22 cellular contexts compared by ENCODE assay signal in genomic region chr2:126679314-126679713, GRCh38.
"Had no signal": no experiment of that assay in that cellular context is flagged by ENCODE, and none has a peak within 500 bp of the region (broad histone marks: within the 10 kb centered on the region; RNA-seq: fewer than 3 reads in every experiment).

No MANE protein-coding gene starts in this region.

- H3K27me3 Mint-ChIP-seq: activated B cell treated with CpG ODN at 0.5 μM for 24 hours; activated CD8-positive, alpha-beta memory T cell treated with anti-CD3 and anti-CD28 coated beads, Interleukin-2, amount 10 ng/mL, durations not matched to agents 7 days and 5 days; activated CD8-positive, alpha-beta T cell treated with anti-CD3 and anti-CD28 coated beads for 36 hours had no signal

- H3K27me3 ChIP-seq: adrenal gland, body of pancreas, colonic mucosa, gastroesophageal sphincter, hepatocyte, right lobe of liver, tibial nerve had no signal

- H3K4me1 Mint-ChIP-seq: nephron had no signal

- H3K4me3 ChIP-seq: adrenal gland, body of pancreas, colonic mucosa, gastroesophageal sphincter, hepatocyte, left ventricle myocardium inferior, lung, right lobe of liver, tibial nerve had no signal

- H3K4me3 Mint-ChIP-seq: activated B cell treated with CpG ODN at 0.5 μM for 24 hours; activated CD8-positive, alpha-beta memory T cell treated with anti-CD3 and anti-CD28 coated beads, Interleukin-2, amount 10 ng/mL, durations not matched to agents 7 days and 5 days; activated CD8-positive, alpha-beta T cell treated with anti-CD3 and anti-CD28 coated beads for 36 hours; nephron had no signal

- H3K27ac ChIP-seq: adrenal gland, body of pancreas, colonic mucosa, hepatocyte, right lobe of liver, tibial nerve had no signal

- DNase-seq: activated B cell treated with CpG ODN at 0.5 μM for 24 hours; activated CD8-positive, alpha-beta memory T cell treated with anti-CD3 and anti-CD28 coated beads, Interleukin-2, amount 10 ng/mL, durations not matched to agents 7 days and 5 days; activated CD8-positive, alpha-beta T cell treated with anti-CD3 and anti-CD28 coated beads for 36 hours; activated effector memory CD4-positive, alpha-beta T cell treated with anti-CD3 and anti-CD28 coated beads, Interleukin-2, amount 50 U/mL, for 16 hours; activated naive CD4-positive, alpha-beta T cell treated with anti-CD3 and anti-CD28 coated beads, Interleukin-2, amount 50 U/mL, for 16 hours; adrenal gland; body of pancreas; colonic mucosa; effector memory CD4-positive, alpha-beta T cell; erythroblast; islet precursor cell; left ventricle myocardium inferior; mesendoderm; posterior cingulate gyrus; right lobe of liver; stimulated activated CD4-positive, alpha-beta T cell treated with anti-CD3 and anti-CD28 coated beads, Interleukin-2, amount 100 ng/mL, for 48 hours; stimulated activated naive CD4-positive, alpha-beta T cell treated with Interleukin-2 at 50 U/mL for 16 hours had no signal

- ATAC-seq: activated CD8-positive, alpha-beta memory T cell treated with anti-CD3 and anti-CD28 coated beads, Interleukin-2, amount 10 ng/mL, durations not matched to agents 7 days and 5 days; activated CD8-positive, alpha-beta T cell treated with anti-CD3 and anti-CD28 coated beads for 36 hours; body of pancreas; gastroesophageal sphincter had no signal

- H3K27ac Mint-ChIP-seq: activated B cell treated with CpG ODN at 0.5 μM for 24 hours; activated CD8-positive, alpha-beta memory T cell treated with anti-CD3 and anti-CD28 coated beads, Interleukin-2, amount 10 ng/mL, durations not matched to agents 7 days and 5 days had no signal

- H3K36me3 ChIP-seq: adrenal gland, colonic mucosa, right lobe of liver had no signal

- H3K9me3 ChIP-seq: colonic mucosa, right lobe of liver had no signal

- H3K4me1 ChIP-seq: adrenal gland, body of pancreas, colonic mucosa, right lobe of liver, tibial nerve had no signal
